Comparison of ENCODE assay signal across 2 cellular contexts in the genomic region with DNA sequence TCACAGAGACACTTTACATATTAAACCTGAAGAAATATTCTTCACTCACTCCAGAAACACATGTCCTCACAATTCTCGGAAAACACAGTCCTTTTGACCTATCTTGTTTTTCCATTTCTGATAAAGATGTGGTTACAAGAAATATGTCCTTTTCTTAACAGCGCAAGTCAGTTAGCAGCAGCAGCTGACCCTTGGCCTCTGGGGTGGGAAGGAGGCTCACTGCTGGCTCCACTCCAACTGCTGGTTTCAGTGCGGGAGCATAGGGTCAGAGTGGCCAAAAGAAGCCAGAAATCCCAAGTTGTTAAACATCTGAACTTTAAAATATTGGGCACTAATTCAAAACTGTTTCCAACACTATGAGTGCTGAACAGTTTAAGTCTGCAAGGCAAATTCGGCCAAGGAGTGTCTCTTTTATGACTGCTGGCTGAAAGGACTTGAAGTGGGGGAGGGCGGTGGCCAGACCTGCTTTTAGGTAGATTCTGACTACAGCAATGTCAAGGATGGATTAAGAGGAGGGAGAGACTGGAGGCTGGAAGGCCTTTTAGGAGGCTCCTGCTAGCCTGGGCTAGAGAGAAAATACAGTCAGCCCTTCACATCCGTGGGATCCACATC.
TF ChIP-seq lines count a peak whose summit lies in the region.

No MANE protein-coding gene starts in this region.

TF ChIP-seq in HepG2, 621 proteins besides CTCF, POLR2A, EP300 and RAD21:
- TF ChIP-seq, protein P1, sequence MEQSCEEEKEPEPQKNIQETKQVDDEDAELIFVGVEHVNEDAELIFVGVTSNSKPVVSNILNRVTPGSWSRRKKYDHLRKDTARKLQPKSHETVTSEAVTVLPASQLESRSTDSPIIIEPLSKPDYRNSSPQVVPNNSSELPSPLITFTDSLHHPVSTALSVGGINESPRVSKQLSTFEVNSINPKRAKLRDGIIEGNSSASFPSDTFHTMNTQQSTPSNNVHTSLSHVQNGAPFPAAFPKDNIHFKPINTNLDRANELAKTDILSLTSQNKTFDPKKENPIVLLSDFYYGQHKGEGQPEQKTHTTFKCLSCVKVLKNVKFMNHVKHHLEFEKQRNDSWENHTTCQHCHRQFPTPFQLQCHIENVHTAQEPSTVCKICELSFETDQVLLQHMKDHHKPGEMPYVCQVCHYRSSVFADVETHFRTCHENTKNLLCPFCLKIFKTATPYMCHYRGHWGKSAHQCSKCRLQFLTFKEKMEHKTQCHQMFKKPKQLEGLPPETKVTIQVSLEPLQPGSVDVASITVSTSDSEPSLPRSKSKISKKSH (CRISPR knock-in tag; IDR thresholded peaks at IDR 0.05; ENCODE audit: borderline replicate concordance), result no peak
- peak; percentile 74 for TF ChIP-seq NR2F6 (IDR thresholded peaks at IDR 0.05)
- peak; percentile 71 for TF ChIP-seq NR2F6 (CRISPR knock-in tag; IDR thresholded peaks at IDR 0.05)
- TF ChIP-seq XRCC5 (optimal IDR thresholded peaks at IDR 0.05; ENCODE audit: low read length), result peak; percentile 34
- no peak for TF ChIP-seq TMF1 (CRISPR knock-in tag; IDR thresholded peaks at IDR 0.05; ENCODE audit: low read depth)
- TF ChIP-seq NR2F1 (CRISPR knock-in tag; IDR thresholded peaks at IDR 0.05), result peak; percentile 27 to 40; a peak in 2 of 4 replicates
- 0 out of 2 replicates have a peak, but pooled peaks have one; percentile 13 for TF ChIP-seq SAP130 (CRISPR knock-in tag; IDR thresholded peaks at IDR 0.05; ENCODE audit: low read depth)
- TF ChIP-seq TCF12 (IDR thresholded peaks at IDR 0.05), result no peak
- 0 out of 2 replicates have a peak, but pooled peaks have one; percentile 19 for TF ChIP-seq TCF12 (CRISPR knock-in tag; IDR thresholded peaks at IDR 0.05)
- TF ChIP-seq TSC22D2 (CRISPR knock-in tag; IDR thresholded peaks at IDR 0.05; ENCODE audit: borderline replicate concordance), result no peak

TF ChIP-seq in GM12891, 5 proteins besides CTCF, POLR2A, EP300 and RAD21:
- TF ChIP-seq TAF1 (IDR thresholded peaks at IDR 0.05; ENCODE audit: low read depth, low read length) (no peak), PAX5 (IDR thresholded peaks at IDR 0.05; ENCODE audit: insufficient read depth, low read length, severe bottlenecking) (no peak), POLR2AphosphoS5 (IDR thresholded peaks at IDR 0.05; ENCODE audit: low read depth, low read length) (no peak), POU2F2 (IDR thresholded peaks at IDR 0.05; ENCODE audit: low read depth, low read length) (no peak), SPI1 (IDR thresholded peaks at IDR 0.05; ENCODE audit: low read depth, low read length) (no peak)
TF ChIP-seq in GM12891: peak in this region for 0.
